8 cellular contexts compared by ENCODE assay signal in genomic region chr19:7533281-7533819, GRCh38. TPM values are rescaled to one million over a fixed set of nuclear protein-coding genes. Genes with fewer than 3 reads are reported as not detected.
A peak's percentile ranks its signal among the peaks of the same experiment; 100 is the strongest.
DNase-seq lines count a peak whose midpoint lies in the region; ATAC-seq, FAIRE-seq and TF ChIP-seq lines count a peak whose summit lies in the region.

No MANE protein-coding gene starts in this region.

- H3K36me3 ChIP-seq in breast epithelium, result no peaks in the 10 kb centered on the region
- peaks cover 0 to 15% of the 10 kb centered on the region in 2 experiments for H3K36me3 ChIP-seq in keratinocyte (ENCODE audit: control insufficient read depth in 2 of 2, extremely low read depth in 1 of 2, insufficient read depth in 2 of 2, low read length in 2 of 2)
- peaks cover under 1 to 3% of the 10 kb centered on the region in 2 donors for H3K36me3 ChIP-seq in small intestine (ENCODE audit: control insufficient read depth in 2 of 2, insufficient read depth in 2 of 2, low read length in 2 of 2)

- no peaks in the 10 kb centered on the region for H3K27me3 Mint-ChIP-seq in activated naive CD4-positive, alpha-beta T cell treated with anti-CD3 and anti-CD28 coated beads, Interleukin-2, amount 10 ng/mL, durations not matched to agents 7 days and 5 days

- H3K4me3 ChIP-seq in breast epithelium (peak overlapping the region; percentile 85 to 87 (median 86)), keratinocyte (ENCODE audit: control insufficient read depth in 2 of 3, extremely low read depth in 1 of 3, insufficient read depth in 2 of 3, low read depth in 1 of 3, low read length in 3 of 3) (peak overlapping the region; percentile 71 to 98 (median 89)), small intestine (ENCODE audit: low read depth in 1 of 2, low read length in 2 of 2) (peak overlapping the region in 1 of 2 donors; percentile 93)

- H2AFZ ChIP-seq in keratinocyte (ENCODE audit: control insufficient read depth, low read length), result peak overlapping the region; percentile 78

- H3K27me3 ChIP-seq in breast epithelium (no peaks in the 10 kb centered on the region), keratinocyte (ENCODE audit: control insufficient read depth, extremely low read depth, insufficient read depth, low read length) (no peaks in the 10 kb centered on the region), small intestine (ENCODE audit: control insufficient read depth in 2 of 2, insufficient read depth in 2 of 2, low read length in 2 of 2) (no peaks in the 10 kb centered on the region)

- peaks cover 25% of the 10 kb centered on the region for H3K4me1 Mint-ChIP-seq in activated naive CD4-positive, alpha-beta T cell treated with anti-CD3 and anti-CD28 coated beads, Interleukin-2, amount 10 ng/mL, durations not matched to agents 7 days and 5 days

- H3K27ac ChIP-seq in breast epithelium (peak overlapping the region; percentile 89 to 94), keratinocyte (ENCODE audit: control insufficient read depth, insufficient read depth, low read length) (peak overlapping the region; percentile 62), small intestine (ENCODE audit: low read depth in 1 of 2, low read length in 1 of 2) (peak overlapping the region; percentile 66 to 95)

- no peak for TF ChIP-seq CTCF in breast epithelium (IDR thresholded peaks at IDR 0.05)
- no peak for TF ChIP-seq CTCF in keratinocyte (optimal IDR thresholded peaks at IDR 0.05 in 1 of 3, IDR thresholded peaks at IDR 0.05 in 1 of 3, conservative IDR thresholded peaks at IDR 0.05 in 1 of 3; ENCODE audit: extremely low read depth in 1 of 3, insufficient read depth in 2 of 3, low read length in 3 of 3)
- TF ChIP-seq CTCF in D721Med (IDR thresholded peaks at IDR 0.05; ENCODE audit: insufficient read depth, missing control alignments), result no peak

- H3K9me3 ChIP-seq in breast epithelium (no peaks in the 10 kb centered on the region), keratinocyte (ENCODE audit: control insufficient read depth, low read depth, low read length) (no peaks in the 10 kb centered on the region), small intestine (ENCODE audit: control insufficient read depth, low read depth) (no peaks in the 10 kb centered on the region)

- H3K9ac ChIP-seq in keratinocyte (ENCODE audit: control insufficient read depth, extremely low read depth, insufficient read depth, low read length), result peak overlapping the region; percentile 73

- dilution Hi-C loops in keratinocyte (cut with MboI; ENCODE audit: extremely low pct_ligation_motif_present, low sequenced_read_pairs), result no loop called here

- H3K4me1 ChIP-seq in breast epithelium, result peaks cover 0 to 3% of the 10 kb centered on the region in 2 donors
- H3K4me1 ChIP-seq in keratinocyte (ENCODE audit: control insufficient read depth, extremely low read depth, insufficient read depth, low read length), result peaks cover 6% of the 10 kb centered on the region
- H3K4me1 ChIP-seq in small intestine (ENCODE audit: control insufficient read depth in 2 of 2, insufficient read depth in 1 of 2, low read depth in 1 of 2, low read length in 1 of 2), result no peaks in the 10 kb centered on the region

- H3K36me3 Mint-ChIP-seq in activated naive CD4-positive, alpha-beta T cell treated with anti-CD3 and anti-CD28 coated beads, Interleukin-2, amount 10 ng/mL, durations not matched to agents 7 days and 5 days, result peaks cover 10% of the 10 kb centered on the region

- TF ChIP-seq POLR2A in breast epithelium (IDR thresholded peaks at IDR 0.05), result no peak

- H3K9me3 Mint-ChIP-seq in activated naive CD4-positive, alpha-beta T cell treated with anti-CD3 and anti-CD28 coated beads, Interleukin-2, amount 10 ng/mL, durations not matched to agents 7 days and 5 days, result no peaks in the 10 kb centered on the region

- H4K20me1 ChIP-seq in keratinocyte (ENCODE audit: control insufficient read depth, extremely low read depth, insufficient read depth, low read length), result no peaks in the 10 kb centered on the region

- H3K4me3 Mint-ChIP-seq in activated naive CD4-positive, alpha-beta T cell treated with anti-CD3 and anti-CD28 coated beads, Interleukin-2, amount 10 ng/mL, durations not matched to agents 7 days and 5 days, result peak overlapping the region; percentile 94

- peak overlapping the region; percentile 85 for H3K4me2 ChIP-seq in keratinocyte (ENCODE audit: control insufficient read depth, extremely low read depth, insufficient read depth, low read depth, low read length)

- FAIRE-seq in keratinocyte (lab: Jason Lieb, UNC) (peak; percentile 58), small intestine (lab: Jason Lieb, UNC) (no peak), D721Med (lab: Jason Lieb, UNC) (no peak)

- WGBS in small intestine, 3 donors, result 18 to 34% (median 25%) methylated on average over 23 to 27 of the region's 27 CpGs

- peaks cover 1% of the 10 kb centered on the region for H3K79me2 ChIP-seq in keratinocyte (ENCODE audit: control insufficient read depth, insufficient read depth, low read length)

- ATAC-seq in GM21529 (IDR thresholded peaks at IDR 0.05; ENCODE audit: unreplicated experiment), result no peak
- ATAC-seq in HG03280 (IDR thresholded peaks at IDR 0.05; ENCODE audit: unreplicated experiment), result no peak

- CTCF ChIA-PET in activated naive CD4-positive, alpha-beta T cell treated with anti-CD3 and anti-CD28 coated beads, Interleukin-2, amount 10 ng/mL, durations not matched to agents 7 days and 5 days (lab: Charles Lee), result no interaction called here

- no peaks in the 10 kb centered on the region for H3K9me1 ChIP-seq in keratinocyte (ENCODE audit: control insufficient read depth, extremely low read depth, insufficient read depth, low read length)

- intact Hi-C loops in breast epithelium (cut with DNase I; ENCODE audit: low total_unique reads), result no loop called here

- H3K27ac Mint-ChIP-seq in activated naive CD4-positive, alpha-beta T cell treated with anti-CD3 and anti-CD28 coated beads, Interleukin-2, amount 10 ng/mL, durations not matched to agents 7 days and 5 days, result peak overlapping the region; percentile 75

- no peak for DNase-seq in activated naive CD4-positive, alpha-beta T cell treated with anti-CD3 and anti-CD28 coated beads, Interleukin-2, amount 10 ng/mL, durations not matched to agents 7 days and 5 days
- DNase-seq in activated naive CD4-positive, alpha-beta T cell treated with anti-CD3 and anti-CD28 coated beads, Interleukin-2, amount 50 U/mL, for 16 hours, result no peak
- DNase-seq in breast epithelium (ENCODE audit: low spot score in 2 of 2) (peak in 1 of 2 donors; percentile 52), keratinocyte (ENCODE audit: low read depth, low spot score) (no peak), small intestine (peak; percentile 60), D721Med (ENCODE audit: insufficient read length, low spot score) (no peak)

RNA-seq across cellular contexts. Expression of gene PNPLA6, which starts 2.2 kb away (rescaled TPM):
- 10 to 100 TPM; 35.8 to 56.4 (median 45.8) TPM for total RNA-seq in breast epithelium
- polyA plus RNA-seq in keratinocyte (22.4 to 40.0 TPM (median 33.1 TPM) in 3 replicates), small intestine (100 to 1,000 TPM in 1 of 3 donors, 10 to 100 TPM in 2; 67.8 to 120 (median 89.0) TPM)
- 48.9 TPM for polyA plus RNA-seq in keratinocyte (2011; ENCODE audit: low read depth)
- polyA plus RNA-seq in keratinocyte (2011; cell fraction: cytosol; rRNA removed), result 14.2 and 33.3 TPM in 2 replicates
- polyA plus RNA-seq in keratinocyte (2011; cell fraction: nucleus; rRNA removed), result 103 and 119 TPM in 2 replicates
- 51.8 and 72.6 TPM in 2 replicates for polyA plus RNA-seq in keratinocyte (2012; ENCODE audit: low replicate concordance)
- polyA minus RNA-seq in keratinocyte, result 44.1 to 127 TPM (median 58.7 TPM) in 3 replicates
- 151 TPM for polyA minus RNA-seq in keratinocyte (2011; cell fraction: cytosol; rRNA and poly(A)+ RNA removed)
- polyA minus RNA-seq in keratinocyte (2011; cell fraction: nucleus; rRNA and poly(A)+ RNA removed), result 148 and 178 TPM in 2 replicates

RNA-seq across cellular contexts. Expression of gene MCOLN1, which starts 10.9 kb away (rescaled TPM):
- total RNA-seq in breast epithelium, result 10 to 100 TPM; 11.5 to 35.2 (median 16.4) TPM
- polyA plus RNA-seq in keratinocyte (14.0 to 36.0 TPM (median 15.5 TPM) in 3 replicates), small intestine (10 to 100 TPM; 17.6 to 21.1 (median 18.6) TPM)
- 10.8 TPM for polyA plus RNA-seq in keratinocyte (2011; ENCODE audit: low read depth)
- 12.0 and 20.2 TPM in 2 replicates for polyA plus RNA-seq in keratinocyte (2011; cell fraction: cytosol; rRNA removed)
- polyA plus RNA-seq in keratinocyte (2011; cell fraction: nucleus; rRNA removed), result 41.1 and 43.9 TPM in 2 replicates
- 11.9 and 14.5 TPM in 2 replicates for polyA plus RNA-seq in keratinocyte (2012; ENCODE audit: low replicate concordance)
- polyA minus RNA-seq in keratinocyte, result 32.7 to 52.6 TPM (median 51.8 TPM) in 3 replicates
- 29.5 TPM for polyA minus RNA-seq in keratinocyte (2011; cell fraction: cytosol; rRNA and poly(A)+ RNA removed)
- polyA minus RNA-seq in keratinocyte (2011; cell fraction: nucleus; rRNA and poly(A)+ RNA removed), result 12.1 and 18.9 TPM in 2 replicates

RNA-seq across cellular contexts. Expression of gene ZNF358, which starts 17.4 kb away (rescaled TPM):
- total RNA-seq in breast epithelium, result 10 to 100 TPM; 34.0 to 65.3 (median 34.7) TPM
- polyA plus RNA-seq in keratinocyte (8.5 to 15.9 TPM (median 10.0 TPM) in 3 replicates), small intestine (10 to 100 TPM; 37.3 to 77.5 (median 75.8) TPM)
- 0.91 TPM for polyA plus RNA-seq in keratinocyte (2011; ENCODE audit: low read depth)
- 9.9 and 18.9 TPM in 2 replicates for polyA plus RNA-seq in keratinocyte (2011; cell fraction: cytosol; rRNA removed)
- 5.9 and 7.7 TPM in 2 replicates for polyA plus RNA-seq in keratinocyte (2011; cell fraction: nucleus; rRNA removed)
- 8.9 and 16.6 TPM in 2 replicates for polyA plus RNA-seq in keratinocyte (2012; ENCODE audit: low replicate concordance)
- polyA minus RNA-seq in keratinocyte, result 7.0 to 32.7 TPM (median 8.7 TPM) in 3 replicates
- polyA minus RNA-seq in keratinocyte (2011; cell fraction: cytosol; rRNA and poly(A)+ RNA removed), result 29.5 TPM
- 2.9 and 3.4 TPM in 2 replicates for polyA minus RNA-seq in keratinocyte (2011; cell fraction: nucleus; rRNA and poly(A)+ RNA removed)

RNA-seq across cellular contexts. Expression of gene PEX11G, which starts 44.5 kb away (rescaled TPM):
- 1 to 10 TPM; 5.4 to 9.8 (median 7.2) TPM for total RNA-seq in breast epithelium
- 1.1 to 2.7 TPM (median 1.3 TPM) in 3 replicates for polyA plus RNA-seq in keratinocyte
- 0.46 TPM for polyA plus RNA-seq in keratinocyte (2011; ENCODE audit: low read depth)
- 0.75 and 2.6 TPM in 2 replicates for polyA plus RNA-seq in keratinocyte (2011; cell fraction: cytosol; rRNA removed)
- polyA plus RNA-seq in keratinocyte (2011; cell fraction: nucleus; rRNA removed), result 1.0 and 1.9 TPM in 2 replicates
- polyA plus RNA-seq in keratinocyte (2012; ENCODE audit: low replicate concordance), result 1.5 and 2.2 TPM in 2 replicates
- 0.45 to 3.2 TPM (median 0.99 TPM) in 3 replicates for polyA minus RNA-seq in keratinocyte
- 4.0 TPM for polyA minus RNA-seq in keratinocyte (2011; cell fraction: cytosol; rRNA and poly(A)+ RNA removed)
- 0.84 and 1.2 TPM in 2 replicates for polyA minus RNA-seq in keratinocyte (2011; cell fraction: nucleus; rRNA and poly(A)+ RNA removed)
- polyA plus RNA-seq in small intestine, result 10 to 100 TPM in 2 of 3 donors, 1 to 10 TPM in 1; 9.5 to 19.9 (median 19.2) TPM
